Comparison of ENCODE assay signal across 8 cellular contexts in genomic region chr19:48203227-48203793, GRCh38. TPM values are rescaled to one million over a fixed set of nuclear protein-coding genes. Genes with fewer than 3 reads are reported as not detected.
DNase-seq lines count a peak whose midpoint lies in the region; ATAC-seq and TF ChIP-seq lines count a peak whose summit lies in the region.

No MANE protein-coding gene starts in this region.

- H3K27ac ChIP-seq in KMS-11 (peak overlapping the region; percentile 25), dorsolateral prefrontal cortex (peak overlapping the region in 58 of 59 donors; percentile 21 to 94 (median 86)), neutrophil (peak overlapping the region; percentile 62), aorta (ENCODE audit: low read depth in 1 of 2, low read length in 2 of 2) (peak overlapping the region in 1 of 2 donors; percentile 61)

- peak overlapping the region; percentile 49; the same call in 1 of the 2 replicates for H3K9ac ChIP-seq in KMS-11

- no peaks in the 10 kb centered on the region for H3K27me3 ChIP-seq in Caco-2 (replicated peaks; ENCODE audit: control insufficient read depth, insufficient read depth, low read length)
- H3K27me3 ChIP-seq in KMS-11 (ENCODE audit: insufficient read depth, low read depth): no peaks in the 10 kb centered on the region
- H3K27me3 ChIP-seq in dorsolateral prefrontal cortex: no peaks in the 10 kb centered on the region
- no peaks in the 10 kb centered on the region for H3K27me3 ChIP-seq in neutrophil
- H3K27me3 ChIP-seq in aorta (ENCODE audit: control insufficient read depth in 1 of 2, insufficient read depth in 2 of 2, low read length in 1 of 2): no peaks in the 10 kb centered on the region

- POLR2A ChIA-PET in Caco-2 (lab: Charles Lee): interaction anchor here (0.5 to 1.9 kb wide), 14 partner anchors 9 to 414 kb away, joined by 3 to 32 read pairs (median 5); partner anchors contain the start of genes CARD8, LIG1, PLA2G4C and SYNGR4

- peak overlapping the region; percentile 41 for H3K4me2 ChIP-seq in KMS-11

- TF ChIP-seq CTCF in Caco-2 (IDR thresholded peaks at IDR 0.05; ENCODE audit: insufficient read depth in 1 of 2, low read depth in 1 of 2, low read length in 1 of 2, severe bottlenecking in 1 of 2, unreplicated experiment in 1 of 2) (no peak), KMS-11 (conservative IDR thresholded peaks at IDR 0.05; ENCODE audit: low read depth, low read length) (no peak), dorsolateral prefrontal cortex (IDR thresholded peaks at IDR 0.05 in 54 of 56, conservative IDR thresholded peaks at IDR 0.05 in 2 of 56; ENCODE audit: low read depth in 1 of 56, partially characterized antibody in 56 of 56) (peak in 2 of 56 donors; percentile 10 to 31), neutrophil (IDR thresholded peaks at IDR 0.05) (no peak)

- H3K4me3 ChIP-seq in Caco-2 (ENCODE audit: low read depth, low read length): peak overlapping the region; percentile 67
- no peak overlapping the region for H3K4me3 ChIP-seq in KMS-11 (IDR thresholded peaks at IDR 0.05; ENCODE audit: insufficient read depth, low read depth, low read length)
- peak overlapping the region; percentile 52 to 95 (median 78) for H3K4me3 ChIP-seq in dorsolateral prefrontal cortex
- H3K4me3 ChIP-seq in neutrophil (ENCODE audit: low read depth in 1 of 2, low read length in 1 of 2): peak overlapping the region; percentile 62 to 64
- H3K4me3 ChIP-seq in aorta (ENCODE audit: low read length in 2 of 2): peak overlapping the region in 1 of 2 donors; percentile 55

- no peaks in the 10 kb centered on the region for H3K4me1 ChIP-seq in Caco-2
- H3K4me1 ChIP-seq in KMS-11 (ENCODE audit: low read depth, poor library complexity, severe bottlenecking): peaks cover 12% of the 10 kb centered on the region
- peaks cover 26 to 27% of the 10 kb centered on the region in 2 experiments for H3K4me1 ChIP-seq in neutrophil (ENCODE audit: control insufficient read depth in 1 of 2, insufficient read depth in 1 of 2, low read depth in 1 of 2, low read length in 1 of 2)
- H3K4me1 ChIP-seq in aorta (ENCODE audit: control insufficient read depth in 1 of 2, insufficient read depth in 2 of 2, low read length in 2 of 2): no peaks in the 10 kb centered on the region

- H4K20me1 ChIP-seq in KMS-11 (ENCODE audit: insufficient read depth): no peaks in the 10 kb centered on the region

- no peak overlapping the region for H3K27ac Mint-ChIP-seq in Caco-2 (ENCODE audit: unreplicated experiment)

- no peaks in the 10 kb centered on the region for H3K9me3 Mint-ChIP-seq in Caco-2 (ENCODE audit: unreplicated experiment)

- H3K9me3 ChIP-seq in Caco-2 (no peaks in the 10 kb centered on the region), neutrophil (no peaks in the 10 kb centered on the region), aorta (ENCODE audit: control insufficient read depth, low read length) (no peaks in the 10 kb centered on the region)

- peaks cover 6% of the 10 kb centered on the region for H3K36me3 Mint-ChIP-seq in Caco-2 (ENCODE audit: insufficient read depth, unreplicated experiment)

- H2AFZ ChIP-seq in KMS-11 (ENCODE audit: low read depth): peak overlapping the region; percentile 89

- no peaks in the 10 kb centered on the region; the same call in 1 of the 2 replicates for H3K36me3 ChIP-seq in Caco-2 (ENCODE audit: control insufficient read depth, insufficient read depth, low read length)
- no peaks in the 10 kb centered on the region for H3K36me3 ChIP-seq in KMS-11 (ENCODE audit: insufficient read depth)
- H3K36me3 ChIP-seq in neutrophil: peaks cover 3% of the 10 kb centered on the region
- peaks cover 0 to 1% of the 10 kb centered on the region in 2 donors for H3K36me3 ChIP-seq in aorta (ENCODE audit: control insufficient read depth in 1 of 2, insufficient read depth in 2 of 2, low read length in 1 of 2)

- no peak for ATAC-seq in aorta (ENCODE audit: low FRiP score)

- H3K4me1 Mint-ChIP-seq in Caco-2 (ENCODE audit: low read depth, unreplicated experiment): no peaks in the 10 kb centered on the region

- CTCF ChIA-PET in Caco-2 (lab: Charles Lee): interaction anchor here (0.5 to 3.4 kb wide), 21 partner anchors 9 to 1535 kb away, joined by 3 to 45 read pairs (median 4); partner anchors contain the start of genes CARD8, KDELR1, PLA2G4C and TMEM143

- H3K27me3 Mint-ChIP-seq in Caco-2 (ENCODE audit: insufficient read depth, unreplicated experiment): no peaks in the 10 kb centered on the region

- no peak overlapping the region for H3K4me3 Mint-ChIP-seq in Caco-2 (ENCODE audit: unreplicated experiment)

- intact Hi-C loops in Caco-2 (cut with micrococcal nuclease; ENCODE audit: unreplicated experiment): loop anchor here (1.0 kb wide), 3 partner anchors 13 to 52 kb away; partner anchors contain the start of gene CARD8
- intact Hi-C loops in dorsolateral prefrontal cortex (cut with DNase I): loop anchor here in 1 of 2 donors (5.0 kb wide), 2 partner anchors 36 to 96 kb away; no protein-coding TSS in a partner anchor
- intact Hi-C loops in aorta (cut with DNase I): loop anchor here in 1 of 2 donors (10.0 kb wide), 1 partner anchor 51 kb away; the partner anchor contains the start of gene CARD8

- H3K79me2 ChIP-seq in KMS-11 (ENCODE audit: insufficient read depth, low read depth): no peaks in the 10 kb centered on the region

- DNase-seq in Caco-2: no peak
- DNase-seq in dorsolateral prefrontal cortex: no peak
- no peak for DNase-seq in NAMALWA (ENCODE audit: low spot score)
- no peak for DNase-seq in 8988T
- no peak for DNase-seq in occipital lobe (lab: John Stamatoyannopoulos, UW)
- DNase-seq in aorta: no peak

- TSS peak; percentile 66 for BruUV-seq in Caco-2 (replicated peaks; lab: Mats Ljungman, UMichigan)

- 17 to 18% methylated on average over 5 of the region's 5 CpGs for WGBS in aorta, 2 donors

RNA-seq across cellular contexts. Expression of gene ZSWIM9, which starts 32.8 kb away (rescaled TPM):
- 4.9 and 6.6 TPM in 2 replicates for total RNA-seq in Caco-2 (2022)
- 10 to 100 TPM; 14.1 to 42.1 (median 18.4) TPM for total RNA-seq in dorsolateral prefrontal cortex
- 2.8 TPM for total RNA-seq in occipital lobe
- 10 to 100 TPM in 1 of 2 donors, 1 to 10 TPM in 1; 9.0 to 10.3 TPM for total RNA-seq in aorta
- polyA plus RNA-seq in aorta: 10 to 100 TPM in 1 of 2 donors, 1 to 10 TPM in 1; 6.0 to 21.8 TPM

RNA-seq across cellular contexts. Expression of gene LIG1, which starts 33.2 kb away (rescaled TPM):
- total RNA-seq in Caco-2 (2022) (78.7 and 88.2 TPM in 2 replicates), dorsolateral prefrontal cortex (10 to 100 TPM; 12.7 to 39.6 (median 22.5) TPM), occipital lobe (22.3 TPM), aorta (10 to 100 TPM; 11.3 to 16.0 TPM)
- 10 to 100 TPM in 1 of 2 donors, 1 to 10 TPM in 1; 3.4 to 33.7 TPM for polyA plus RNA-seq in aorta

RNA-seq across cellular contexts. Expression of gene CARD8, which starts 52.4 kb away (rescaled TPM):
- total RNA-seq in Caco-2 (2022) (17.7 and 19.9 TPM in 2 replicates), dorsolateral prefrontal cortex (10 to 100 TPM; 10.8 to 45.2 (median 24.0) TPM), occipital lobe (21.7 TPM), aorta (100 to 1,000 TPM in 1 of 2 donors, 10 to 100 TPM in 1; 46.5 to 116 TPM)
- 10 to 100 TPM in 1 of 2 donors, 1 to 10 TPM in 1; 7.6 to 18.1 TPM for polyA plus RNA-seq in aorta
